Comparison of ENCODE assay signal across 1 cellular context in genomic region chr20:8143474-8143873, GRCh38.
A peak's percentile ranks its signal among the peaks of the same experiment; 100 is the strongest.
TF ChIP-seq lines count a peak whose summit lies in the region.

No MANE protein-coding gene starts in this region.

TF ChIP-seq in HepG2, 621 proteins besides CTCF, POLR2A, EP300 and RAD21:
- no peak for TF ChIP-seq ZNF615 (CRISPR knock-in tag; IDR thresholded peaks at IDR 0.05; ENCODE audit: borderline replicate concordance)
- TF ChIP-seq AGO2 (optimal IDR thresholded peaks at IDR 0.05; ENCODE audit: low read depth, low read length): no peak
- TF ChIP-seq NCOA5 (CRISPR knock-in tag; IDR thresholded peaks at IDR 0.05): no peak
- TF ChIP-seq, protein P1, sequence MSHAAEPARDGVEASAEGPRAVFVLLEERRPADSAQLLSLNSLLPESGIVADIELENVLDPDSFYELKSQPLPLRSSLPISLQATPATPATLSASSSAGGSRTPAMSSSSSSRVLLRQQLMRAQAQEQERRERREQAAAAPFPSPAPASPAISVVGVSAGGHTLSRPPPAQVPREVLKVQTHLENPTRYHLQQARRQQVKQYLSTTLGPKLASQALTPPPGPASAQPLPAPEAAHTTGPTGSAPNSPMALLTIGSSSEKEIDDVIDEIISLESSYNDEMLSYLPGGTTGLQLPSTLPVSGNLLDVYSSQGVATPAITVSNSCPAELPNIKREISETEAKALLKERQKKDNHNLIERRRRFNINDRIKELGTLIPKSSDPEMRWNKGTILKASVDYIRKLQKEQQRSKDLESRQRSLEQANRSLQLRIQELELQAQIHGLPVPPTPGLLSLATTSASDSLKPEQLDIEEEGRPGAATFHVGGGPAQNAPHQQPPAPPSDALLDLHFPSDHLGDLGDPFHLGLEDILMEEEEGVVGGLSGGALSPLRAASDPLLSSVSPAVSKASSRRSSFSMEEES (CRISPR knock-in tag; IDR thresholded peaks at IDR 0.05): no peak
- TF ChIP-seq ZNF780A (CRISPR knock-in tag; IDR thresholded peaks at IDR 0.05): no peak
- 0 out of 2 replicates have a peak, but pooled peaks have one; percentile 25 for TF ChIP-seq HOXD1 (CRISPR knock-in tag; IDR thresholded peaks at IDR 0.05)
- no peak for TF ChIP-seq FOXO1 (CRISPR knock-in tag; IDR thresholded peaks at IDR 0.05)
- no peak for TF ChIP-seq U2AF1 (optimal IDR thresholded peaks at IDR 0.05; ENCODE audit: low read depth, low read length)
- TF ChIP-seq, protein P2, sequence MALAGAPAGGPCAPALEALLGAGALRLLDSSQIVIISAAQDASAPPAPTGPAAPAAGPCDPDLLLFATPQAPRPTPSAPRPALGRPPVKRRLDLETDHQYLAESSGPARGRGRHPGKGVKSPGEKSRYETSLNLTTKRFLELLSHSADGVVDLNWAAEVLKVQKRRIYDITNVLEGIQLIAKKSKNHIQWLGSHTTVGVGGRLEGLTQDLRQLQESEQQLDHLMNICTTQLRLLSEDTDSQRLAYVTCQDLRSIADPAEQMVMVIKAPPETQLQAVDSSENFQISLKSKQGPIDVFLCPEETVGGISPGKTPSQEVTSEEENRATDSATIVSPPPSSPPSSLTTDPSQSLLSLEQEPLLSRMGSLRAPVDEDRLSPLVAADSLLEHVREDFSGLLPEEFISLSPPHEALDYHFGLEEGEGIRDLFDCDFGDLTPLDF (CRISPR knock-in tag; IDR thresholded peaks at IDR 0.05): 0 out of 2 replicates have a peak, but pooled peaks have one; percentile 38
- TF ChIP-seq ZBTB43 (CRISPR knock-in tag; conservative IDR thresholded peaks at IDR 0.05): 0 out of 2 replicates have a peak, but pooled peaks have one; percentile 35
- TF ChIP-seq ISX (CRISPR knock-in tag; conservative IDR thresholded peaks at IDR 0.05): 0 out of 2 replicates have a peak, but pooled peaks have one; percentile 45
- TF ChIP-seq ZNF274 (CRISPR knock-in tag; IDR thresholded peaks at IDR 0.05): no peak
- no peak for TF ChIP-seq FOXP1 (IDR thresholded peaks at IDR 0.05)
- no peak for TF ChIP-seq FOXP1 (CRISPR knock-in tag; IDR thresholded peaks at IDR 0.05)
- TF ChIP-seq ATAD3A (CRISPR knock-in tag; IDR thresholded peaks at IDR 0.05): no peak
- TF ChIP-seq, protein P3, sequence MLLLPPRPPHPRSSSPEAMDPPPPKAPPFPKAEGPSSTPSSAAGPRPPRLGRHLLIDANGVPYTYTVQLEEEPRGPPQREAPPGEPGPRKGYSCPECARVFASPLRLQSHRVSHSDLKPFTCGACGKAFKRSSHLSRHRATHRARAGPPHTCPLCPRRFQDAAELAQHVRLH (CRISPR knock-in tag; IDR thresholded peaks at IDR 0.05; ENCODE audit: borderline replicate concordance, low read depth): no peak
- TF ChIP-seq ZNF232 (CRISPR knock-in tag; IDR thresholded peaks at IDR 0.05; ENCODE audit: borderline replicate concordance): 0 out of 2 replicates have a peak, but pooled peaks have one; percentile 30
- no peak for TF ChIP-seq STAT5B (CRISPR knock-in tag; IDR thresholded peaks at IDR 0.05)
- TF ChIP-seq, protein P4, sequence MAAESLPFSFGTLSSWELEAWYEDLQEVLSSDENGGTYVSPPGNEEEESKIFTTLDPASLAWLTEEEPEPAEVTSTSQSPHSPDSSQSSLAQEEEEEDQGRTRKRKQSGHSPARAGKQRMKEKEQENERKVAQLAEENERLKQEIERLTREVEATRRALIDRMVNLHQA (CRISPR knock-in tag; IDR thresholded peaks at IDR 0.05): no peak
- 0 out of 2 replicates have a peak, but pooled peaks have one; percentile 27 for TF ChIP-seq ZNF280D (CRISPR knock-in tag; IDR thresholded peaks at IDR 0.05)
